ENCODE assay signal across 17 cellular contexts in genomic region chr20:19928379-19929360, GRCh38.
A peak's percentile ranks its signal among the peaks of the same experiment; 100 is the strongest.
DNase-seq lines count a peak whose midpoint lies in the region; ATAC-seq, FAIRE-seq and TF ChIP-seq lines count a peak whose summit lies in the region.
"Had no signal": no experiment of that assay in that cellular context is flagged by ENCODE, and none has a peak within 500 bp of the region (broad histone marks: within the 10 kb centered on the region; RNA-seq: fewer than 3 reads in every experiment).

No MANE protein-coding gene starts in this region.

- H3K27ac ChIP-seq in right atrium auricular region: no peak overlapping the region
- peak overlapping the region; percentile 56 for H3K27ac ChIP-seq in muscle layer of duodenum (ENCODE audit: low read length)
- peak overlapping the region; percentile 35 for H3K27ac ChIP-seq in urinary bladder (ENCODE audit: low read depth)
- H3K27ac ChIP-seq in neural progenitor cell: no peak overlapping the region
- H3K27ac ChIP-seq: SJCRH30, WERI-Rb-1 had no signal

- no peaks in the 10 kb centered on the region for H3K27me3 ChIP-seq in right atrium auricular region
- no peaks in the 10 kb centered on the region for H3K27me3 ChIP-seq in muscle layer of duodenum (ENCODE audit: low read depth, low read length)
- no peaks in the 10 kb centered on the region for H3K27me3 ChIP-seq in neural progenitor cell
- H3K27me3 ChIP-seq: SJCRH30 had no signal

- H3K9me3 Mint-ChIP-seq in neural progenitor cell: no peaks in the 10 kb centered on the region
- H3K9me3 Mint-ChIP-seq: naive B cell had no signal

- intact Hi-C loops in Right ventricle myocardium inferior (cut with DNase I): no loop called here

- H3K27ac Mint-ChIP-seq in neural progenitor cell: no peak overlapping the region

- no peaks in the 10 kb centered on the region for H4K20me1 ChIP-seq in neural progenitor cell (ENCODE audit: low read depth)

- FAIRE-seq in D721Med (lab: Jason Lieb, UNC): no peak
- FAIRE-seq: A204.1, colon had no signal

- TF ChIP-seq CTCF in right atrium auricular region (IDR thresholded peaks at IDR 0.05) (no peak), D721Med (IDR thresholded peaks at IDR 0.05; ENCODE audit: insufficient read depth, missing control alignments) (no peak), neural progenitor cell (IDR thresholded peaks at IDR 0.05) (no peak)

- peak; percentile 69 for DNase-seq in Right ventricle myocardium inferior (ENCODE audit: missing footprints)
- no peak for DNase-seq in right atrium auricular region (ENCODE audit: low spot score)
- no peak for DNase-seq in D721Med (ENCODE audit: insufficient read length, low spot score)
- no peak for DNase-seq in iPS-NIHi11 (ENCODE audit: low spot score)
- DNase-seq in neural progenitor cell (ENCODE audit: low spot score): no peak
- DNase-seq: activated CD8-positive, alpha-beta memory T cell treated with anti-CD3 and anti-CD28 coated beads, Interleukin-2, amount 50 U/mL, for 4 hours; naive B cell; NCI-H1105 treated with DMSO at 0.1 percent for 48 hours; NCI-H526; SJCRH30; WERI-Rb-1 had no signal

- ATAC-seq in Right ventricle myocardium inferior (no peak), esophagus mucosa (peak; percentile 97)
- ATAC-seq: HCT116 had no signal

- no peaks in the 10 kb centered on the region for H3K79me2 ChIP-seq in neural progenitor cell (ENCODE audit: low read depth)

- no peak overlapping the region for H3K4me2 ChIP-seq in neural progenitor cell

- no peak overlapping the region for H3K4me3 Mint-ChIP-seq in neural progenitor cell

- H3K36me3 ChIP-seq in right atrium auricular region: no peaks in the 10 kb centered on the region
- H3K36me3 ChIP-seq in muscle layer of duodenum (ENCODE audit: control insufficient read depth in 1 of 2, insufficient read depth in 2 of 2, low read length in 2 of 2): no peaks in the 10 kb centered on the region
- no peaks in the 10 kb centered on the region for H3K36me3 ChIP-seq in urinary bladder (ENCODE audit: insufficient read depth)
- no peaks in the 10 kb centered on the region for H3K36me3 ChIP-seq in neural progenitor cell
- H3K36me3 ChIP-seq: SJCRH30, WERI-Rb-1 had no signal

- H3K4me1 ChIP-seq in right atrium auricular region (peaks cover 0 to 63% of the 10 kb centered on the region in 2 donors), muscle layer of duodenum (ENCODE audit: control insufficient read depth in 1 of 2, insufficient read depth in 2 of 2, low read length in 2 of 2) (peaks cover 0 to 18% of the 10 kb centered on the region in 2 donors), urinary bladder (ENCODE audit: insufficient read depth) (peaks cover 3% of the 10 kb centered on the region), neural progenitor cell (no peaks in the 10 kb centered on the region)
- H3K4me1 ChIP-seq: SJCRH30 had no signal

- no peak overlapping the region for H3K4me3 ChIP-seq in right atrium auricular region
- H3K4me3 ChIP-seq in muscle layer of duodenum (ENCODE audit: low read depth in 1 of 2, low read length in 2 of 2): no peak overlapping the region
- H3K4me3 ChIP-seq in urinary bladder (ENCODE audit: low read depth, low read length): no peak overlapping the region
- H3K4me3 ChIP-seq in neural progenitor cell: no peak overlapping the region
- H3K4me3 ChIP-seq: SJCRH30 had no signal

- H3K27me3 Mint-ChIP-seq in neural progenitor cell (ENCODE audit: insufficient read depth, low read depth): no peaks in the 10 kb centered on the region

- no peaks in the 10 kb centered on the region for H3K4me1 Mint-ChIP-seq in neural progenitor cell

- H2AFZ ChIP-seq in neural progenitor cell (replicated peaks): no peak overlapping the region

- H3F3A ChIP-seq in neural progenitor cell (ENCODE audit: low read depth): no peaks in the 10 kb centered on the region

- no peaks in the 10 kb centered on the region for H3K9me3 ChIP-seq in right atrium auricular region
- no peaks in the 10 kb centered on the region for H3K9me3 ChIP-seq in muscle layer of duodenum (ENCODE audit: control insufficient read depth in 1 of 2, low read length in 2 of 2)
- H3K9me3 ChIP-seq in neural progenitor cell (ENCODE audit: low read depth): no peaks in the 10 kb centered on the region

- peaks cover 2% of the 10 kb centered on the region for H3K36me3 Mint-ChIP-seq in neural progenitor cell
- H3K36me3 Mint-ChIP-seq: naive B cell had no signal

- WGBS in urinary bladder: 87% methylated on average over 8 of the region's 8 CpGs

- H3K9ac ChIP-seq in neural progenitor cell: no peak overlapping the region

Comparison
In these comparisons a context has a peak if more than half of its experiments do, and no peak if none do; other contexts are left out.
1. H3K27ac ChIP-seq: peak in muscle layer of duodenum (single experiment) and urinary bladder (single experiment); none in right atrium auricular region (0 of 2) and neural progenitor cell (single experiment).